Comparison of ENCODE assay signal across 38 cellular contexts in the genomic region with DNA sequence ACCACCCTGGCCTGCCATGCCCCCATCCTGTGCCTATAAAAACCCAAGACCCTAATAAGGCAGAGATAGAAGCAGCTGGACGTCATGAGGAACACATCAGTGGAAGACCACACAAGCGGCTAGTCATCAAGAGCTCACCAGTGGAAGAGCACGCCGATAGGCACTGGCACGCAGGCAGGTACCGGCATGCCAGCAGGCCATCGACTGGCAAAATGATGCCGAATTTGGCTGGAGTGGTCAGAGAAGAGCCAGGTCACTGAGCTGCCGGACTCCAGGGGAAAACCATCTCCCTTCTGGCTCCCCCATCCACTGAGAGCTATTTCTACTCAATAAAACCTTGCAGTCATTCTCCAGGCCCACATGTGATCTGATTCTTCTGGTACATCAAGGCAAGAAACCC.
"Had no signal": no experiment of that assay in that cellular context is flagged by ENCODE, and none has a peak within 500 bp of the region (broad histone marks: within the 10 kb centered on the region; RNA-seq: fewer than 3 reads in every experiment).

No MANE protein-coding gene starts in this region.

- H3K36me3 Mint-ChIP-seq: activated naive CD4-positive, alpha-beta T cell treated with anti-CD3 and anti-CD28 coated beads, Interleukin-2, amount 10 ng/mL, durations not matched to agents 7 days and 5 days; activated naive CD8-positive, alpha-beta T cell; activated naive CD8-positive, alpha-beta T cell treated with anti-CD3 and anti-CD28 coated beads for 36 hours had no signal

- H3K27ac Mint-ChIP-seq: activated naive CD4-positive, alpha-beta T cell treated with anti-CD3 and anti-CD28 coated beads for 36 hours; activated naive CD4-positive, alpha-beta T cell treated with anti-CD3 and anti-CD28 coated beads, Interleukin-2, amount 10 ng/mL, durations not matched to agents 7 days and 5 days; activated naive CD4-positive, alpha-beta T cell treated with anti-CD3 and anti-CD28 coated beads, Interleukin-2, amount 50 U/mL, for 24 hours; activated naive CD4-positive, alpha-beta T cell treated with anti-CD3 and anti-CD28 coated beads, Interleukin-2, amount 50 U/mL, for 72 hours; activated naive CD8-positive, alpha-beta T cell; activated naive CD8-positive, alpha-beta T cell treated with anti-CD3 and anti-CD28 coated beads for 36 hours; activated naive CD8-positive, alpha-beta T cell treated with anti-CD3 and anti-CD28 coated beads, Interleukin-2, amount 10 ng/mL, durations not matched to agents 7 days and 5 days; activated naive CD8-positive, alpha-beta T cell treated with anti-CD3 and anti-CD28 coated beads, Interleukin-2, amount 50 U/mL, for 24 hours; activated T-cell treated with anti-CD3 and anti-CD28 coated beads, Interleukin-2, amount 50 U/mL, for 24 hours; activated T-cell treated with anti-CD3 and anti-CD28 coated beads, Interleukin-2, amount 50 U/mL, for 72 hours; activated T-helper 1 cell treated with anti-CD3 and anti-CD28 coated beads, Interleukin-12 subunit alpha, Interleukin-12 subunit beta, Interleukin-2, Interleukin-4 antibody, amounts not matched to agents 30 ng/mL and 10 ng/mL and 1 ng/mL, durations not matched to agents 14 hours and 24 hours and 36 hours; activated T-helper 17 cell treated with anti-CD3 and anti-CD28 coated beads, Interleukin-2, amount 50 U/mL, for 72 hours; activated T-helper 2 cell treated with anti-CD3 and anti-CD28 coated beads, Interferon-gamma antibody, Interleukin-2, Interleukin-4, amounts not matched to agents 10 μg/mL and 5 μg/mL and 100 μg/mL, durations not matched to agents 14 hours and 24 hours and 36 hours; brain had no signal

- H3K27me3 Mint-ChIP-seq: activated naive CD4-positive, alpha-beta T cell treated with anti-CD3 and anti-CD28 coated beads, Interleukin-2, amount 10 ng/mL, durations not matched to agents 7 days and 5 days; activated naive CD8-positive, alpha-beta T cell treated with anti-CD3 and anti-CD28 coated beads, Interleukin-2, amount 10 ng/mL, durations not matched to agents 7 days and 5 days had no signal

- H3K4me1 Mint-ChIP-seq: activated naive CD4-positive, alpha-beta T cell treated with anti-CD3 and anti-CD28 coated beads, Interleukin-2, amount 10 ng/mL, durations not matched to agents 7 days and 5 days; activated naive CD4-positive, alpha-beta T cell treated with anti-CD3 and anti-CD28 coated beads, Interleukin-2, amount 50 U/mL, for 24 hours; activated naive CD8-positive, alpha-beta T cell treated with anti-CD3 and anti-CD28 coated beads for 36 hours; activated naive CD8-positive, alpha-beta T cell treated with anti-CD3 and anti-CD28 coated beads, Interleukin-2, amount 50 U/mL, for 24 hours; activated T-helper 17 cell treated with anti-CD3 and anti-CD28 coated beads, Interleukin-2, amount 50 U/mL, for 72 hours; brain; central memory CD8-positive, alpha-beta T cell had no signal

- H3K27me3 ChIP-seq: adrenal gland, ascending aorta, body of pancreas, brain microvascular endothelial cell, cardiac muscle cell had no signal

- H3K36me3 ChIP-seq: adrenal gland, ascending aorta, brain microvascular endothelial cell, breast epithelium, cardiac muscle cell had no signal

- H3K4me3 ChIP-seq: adrenal gland, ascending aorta, body of pancreas, breast epithelium, cardiac muscle cell had no signal

- H3K4me3 Mint-ChIP-seq: activated naive CD4-positive, alpha-beta T cell treated with anti-CD3 and anti-CD28 coated beads for 36 hours; activated naive CD4-positive, alpha-beta T cell treated with anti-CD3 and anti-CD28 coated beads, Interleukin-2, amount 10 ng/mL, durations not matched to agents 7 days and 5 days; activated naive CD4-positive, alpha-beta T cell treated with anti-CD3 and anti-CD28 coated beads, Interleukin-2, amount 50 U/mL, for 24 hours; activated naive CD8-positive, alpha-beta T cell; activated naive CD8-positive, alpha-beta T cell treated with anti-CD3 and anti-CD28 coated beads for 36 hours; activated naive CD8-positive, alpha-beta T cell treated with anti-CD3 and anti-CD28 coated beads, Interleukin-2, amount 10 ng/mL, durations not matched to agents 7 days and 5 days; activated naive CD8-positive, alpha-beta T cell treated with anti-CD3 and anti-CD28 coated beads, Interleukin-2, amount 50 U/mL, for 24 hours; activated T-cell treated with anti-CD3 and anti-CD28 coated beads, Interleukin-2, amount 50 U/mL, for 24 hours; activated T-cell treated with anti-CD3 and anti-CD28 coated beads, Interleukin-2, amount 50 U/mL, for 4 hours; activated T-cell treated with anti-CD3 and anti-CD28 coated beads, Interleukin-2, amount 50 U/mL, for 72 hours; activated T-helper 1 cell treated with anti-CD3 and anti-CD28 coated beads, Interleukin-12 subunit alpha, Interleukin-12 subunit beta, Interleukin-2, Interleukin-4 antibody, amounts not matched to agents 30 ng/mL and 10 ng/mL and 1 ng/mL, durations not matched to agents 14 hours and 24 hours and 36 hours; activated T-helper 17 cell treated with anti-CD3 and anti-CD28 coated beads, Interleukin-2, amount 50 U/mL, for 72 hours; brain; central memory CD8-positive, alpha-beta T cell had no signal

- DNase-seq: activated effector memory CD4-positive, alpha-beta T cell treated with anti-CD3 and anti-CD28 coated beads, Interleukin-2, amount 50 U/mL, for 16 hours; activated effector memory CD4-positive, alpha-beta T cell treated with Interleukin-2 at 50 U/mL for 16 hours; activated gamma-delta T cell; activated gamma-delta T cell treated with Interleukin-2 at 50 U/mL for 16 hours; activated naive CD4-positive, alpha-beta T cell; activated naive CD4-positive, alpha-beta T cell treated with anti-CD3 and anti-CD28 coated beads for 36 hours; activated naive CD4-positive, alpha-beta T cell treated with anti-CD3 and anti-CD28 coated beads, Interleukin-2, amount 10 ng/mL, durations not matched to agents 7 days and 5 days; activated naive CD4-positive, alpha-beta T cell treated with anti-CD3 and anti-CD28 coated beads, Interleukin-2, amount 50 U/mL, for 16 hours; activated naive CD4-positive, alpha-beta T cell treated with Interleukin-2 at 50 U/mL for 16 hours; activated naive CD8-positive, alpha-beta T cell treated with anti-CD3 and anti-CD28 coated beads for 36 hours; activated naive CD8-positive, alpha-beta T cell treated with anti-CD3 and anti-CD28 coated beads, Interleukin-2, amount 10 ng/mL, durations not matched to agents 7 days and 5 days; activated naive CD8-positive, alpha-beta T cell treated with anti-CD3 and anti-CD28 coated beads, Interleukin-2, amount 50 U/mL, for 24 hours; activated T-cell treated with anti-CD3 and anti-CD28 coated beads, Interleukin-2, amount 50 U/mL, for 1 hour; activated T-cell treated with anti-CD3 and anti-CD28 coated beads, Interleukin-2, amount 50 U/mL, for 24 hours; activated T-cell treated with anti-CD3 and anti-CD28 coated beads, Interleukin-2, amount 50 U/mL, for 4 hours; activated T-cell treated with anti-CD3 and anti-CD28 coated beads, Interleukin-2, amount 50 U/mL, for 48 hours; activated T-cell treated with anti-CD3 and anti-CD28 coated beads, Interleukin-2, amount 50 U/mL, for 72 hours; adrenal gland; amniotic stem cell; amygdala; anterior cingulate cortex; aorta; body of pancreas; brain microvascular endothelial cell; caudate nucleus; central memory CD4-positive, alpha-beta T cell; cerebellar nuclear complex had no signal

- ATAC-seq: activated naive CD4-positive, alpha-beta T cell treated with anti-CD3 and anti-CD28 coated beads, Interleukin-2, amount 50 U/mL, for 72 hours; activated naive CD8-positive, alpha-beta T cell treated with anti-CD3 and anti-CD28 coated beads, Interleukin-2, amount 50 U/mL, for 24 hours; activated T-cell treated with anti-CD3 and anti-CD28 coated beads, Interleukin-2, amount 50 U/mL, for 4 hours; activated T-cell treated with anti-CD3 and anti-CD28 coated beads, Interleukin-2, amount 50 U/mL, for 72 hours; activated T-helper 17 cell treated with anti-CD3 and anti-CD28 coated beads, Interleukin-2, amount 50 U/mL, for 72 hours; body of pancreas had no signal

- H3K9me3 ChIP-seq: adrenal gland had no signal

- H3K4me1 ChIP-seq: adrenal gland, ascending aorta, body of pancreas, breast epithelium had no signal

- H3K27ac ChIP-seq: adrenal gland, ascending aorta, body of pancreas, brain microvascular endothelial cell, breast epithelium, cardiac muscle cell had no signal
